8 cellular contexts compared by ENCODE assay signal in the genomic region with DNA sequence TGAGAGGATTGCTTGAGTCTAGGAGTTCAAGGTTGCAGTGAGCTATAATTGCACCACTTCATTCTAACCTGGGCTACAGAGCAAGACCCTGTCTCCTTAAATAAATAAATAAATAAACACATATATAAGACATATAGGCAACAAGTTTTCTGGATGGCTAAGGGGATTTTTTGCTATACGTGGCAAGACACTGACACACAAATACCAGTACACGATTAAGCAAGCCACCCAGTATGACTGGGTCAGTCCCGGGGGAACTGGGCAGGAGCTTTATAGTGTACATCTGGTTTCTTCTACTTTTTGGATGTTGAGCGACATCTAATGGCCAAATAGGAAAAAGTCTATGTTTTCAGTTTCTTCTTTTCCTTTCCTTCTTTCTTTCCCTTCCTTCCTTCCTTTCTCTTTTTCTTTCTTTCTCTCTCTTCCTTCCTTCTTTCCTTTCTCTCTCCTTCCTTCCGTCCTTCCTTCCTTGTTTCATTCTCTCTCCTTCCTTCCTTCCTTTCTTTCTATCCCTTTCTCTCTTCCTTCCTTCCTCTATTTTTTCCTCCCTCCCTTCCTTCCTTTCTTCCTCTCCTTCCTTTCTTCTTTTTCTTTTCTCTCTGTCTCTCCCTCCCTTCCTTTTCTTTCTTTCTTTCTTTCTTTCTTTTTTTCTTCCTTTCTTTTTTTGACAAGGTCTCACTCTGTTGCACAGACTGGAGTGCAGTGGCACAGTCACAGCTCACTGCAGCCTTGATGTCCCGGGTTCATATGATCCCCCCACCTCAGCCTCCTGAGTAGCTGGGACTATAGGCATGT. TPM values are rescaled to one million over a fixed set of nuclear protein-coding genes. Genes with fewer than 3 reads are reported as not detected.
DNase-seq lines count a peak whose midpoint lies in the region; ATAC-seq, FAIRE-seq and TF ChIP-seq lines count a peak whose summit lies in the region.

No MANE protein-coding gene starts in this region.

- WGBS in small intestine, 3 donors = 8 to 12% (median 11%) methylated on average over 6 of the region's 6 CpGs

- H3K27me3 ChIP-seq in RWPE2 (ENCODE audit: insufficient read depth, poor library complexity, severe bottlenecking) = no peaks in the 10 kb centered on the region
- H3K27me3 ChIP-seq in small intestine (ENCODE audit: control insufficient read depth in 2 of 2, insufficient read depth in 2 of 2, low read length in 2 of 2) = no peaks in the 10 kb centered on the region

- DNase-seq in A172 (ENCODE audit: low spot score) (peak; percentile 82), GM12864 (ENCODE audit: low read depth) (peak; percentile 60), HCEC 1CT (peak; percentile 94), Kasumi-1 (lab: John Stamatoyannopoulos, UW) (peak; percentile 28 to 56), RWPE2 (ENCODE audit: low spot score) (no peak), astrocyte of the spinal cord (ENCODE audit: low read depth, low spot score) (peak; percentile 85), hippocampal formation (lab: John Stamatoyannopoulos, UW) (peak; percentile 2 to 63), small intestine (peak; percentile 81)

- no peak for FAIRE-seq in small intestine (lab: Jason Lieb, UNC)

- no peak overlapping the region for H3K4me3 ChIP-seq in GM12864 (ENCODE audit: low read depth, low read length)
- H3K4me3 ChIP-seq in RWPE2 (ENCODE audit: severe bottlenecking) = no peak overlapping the region
- no peak overlapping the region for H3K4me3 ChIP-seq in astrocyte of the spinal cord (ENCODE audit: low read depth, low read length)
- H3K4me3 ChIP-seq in small intestine (ENCODE audit: low read depth in 1 of 2, low read length in 2 of 2) = no peak overlapping the region

- in situ Hi-C loops in astrocyte of the spinal cord (cut with HindIII; ENCODE audit: low sequenced_read_pairs) = no loop called here

- H3K4me1 ChIP-seq in RWPE2 (ENCODE audit: insufficient read depth, poor library complexity, severe bottlenecking) (peaks cover 7% of the 10 kb centered on the region), small intestine (ENCODE audit: control insufficient read depth in 2 of 2, insufficient read depth in 1 of 2, low read depth in 1 of 2, low read length in 1 of 2) (peaks cover 0 to 2% of the 10 kb centered on the region in 2 donors)

- no peaks in the 10 kb centered on the region for H3K9me3 ChIP-seq in RWPE2 (ENCODE audit: severe bottlenecking)
- H3K9me3 ChIP-seq in small intestine (ENCODE audit: control insufficient read depth, low read depth) = no peaks in the 10 kb centered on the region

- peak; percentile 94 for ATAC-seq in RWPE2 (ENCODE audit: low read depth)

- H3K27ac ChIP-seq in RWPE2 (ENCODE audit: poor library complexity, severe bottlenecking) (no peak overlapping the region), small intestine (ENCODE audit: low read depth in 1 of 2, low read length in 1 of 2) (no peak overlapping the region)

- H3K36me3 ChIP-seq in RWPE2 (ENCODE audit: low read depth) (no peaks in the 10 kb centered on the region), small intestine (ENCODE audit: control insufficient read depth in 2 of 2, insufficient read depth in 2 of 2, low read length in 2 of 2) (no peaks in the 10 kb centered on the region)

- peak; percentile 64 for TF ChIP-seq CTCF in GM12864 (IDR thresholded peaks at IDR 0.05; ENCODE audit: low read depth, low read length, missing control alignments)
- TF ChIP-seq CTCF in RWPE2 (IDR thresholded peaks at IDR 0.05; ENCODE audit: poor library complexity, severe bottlenecking) = peak; percentile 76
- TF ChIP-seq CTCF in astrocyte of the spinal cord (IDR thresholded peaks at IDR 0.05; ENCODE audit: low read depth, low read length) = peak; percentile 48

RNA-seq across cellular contexts. Expression of gene PLIN2, which starts 47.0 kb away (rescaled TPM):
- total RNA-seq in A172 (2014; rRNA removed; shearing (Covaris generic)) = not detected in 2 replicates
- 100 to 1,000 TPM in 2 of 3 donors, 10 to 100 TPM in 1; 93.9 to 309 (median 282) TPM for polyA plus RNA-seq in small intestine

RNA-seq across cellular contexts. Expression of gene DENND4C, which starts 56.2 kb away (rescaled TPM):
- 29.6 and 40.0 TPM in 2 replicates for total RNA-seq in A172 (2014; rRNA removed; shearing (Covaris generic))
- polyA plus RNA-seq in small intestine = 10 to 100 TPM; 13.8 to 18.6 (median 16.8) TPM
